Comparison of ENCODE assay signal across 8 cellular contexts in genomic region chr6:124960757-124961467, GRCh38. TPM values are rescaled to one million over a fixed set of nuclear protein-coding genes. Genes with fewer than 3 reads are reported as not detected.
DNase-seq lines count a peak whose midpoint lies in the region; ATAC-seq and TF ChIP-seq lines count a peak whose summit lies in the region.

No MANE protein-coding gene starts in this region.

- peak overlapping the region; percentile 93 for H3K4me3 Mint-ChIP-seq in dendritic cell treated with granulocyte-macrophage colony-stimulating factor and Interleukin-4, amounts not matched to agents 40 ng/mL and 50 ng/mL, for 4 days
- H3K4me3 Mint-ChIP-seq in naive B cell: peak overlapping the region in 7 of 8 donors; percentile 23 to 76 (median 63)

- POLR2A ChIA-PET in IMR-90 (lab: Charles Lee; ENCODE audit: unreplicated experiment): interaction anchor here (0.6 to 1.2 kb wide), 2 partner anchors 138 to 333 kb away, joined by 4 to 7 read pairs; no protein-coding TSS in a partner anchor

- peak overlapping the region; percentile 4; the same call in 1 of the 3 replicates for H2BK15ac ChIP-seq in IMR-90 (ENCODE audit: low read depth, low read length)

- H3K18ac ChIP-seq in IMR-90 (ENCODE audit: low read depth, low read length): peak overlapping the region; percentile 32; the same call in 1 of the 2 replicates

- peak overlapping the region; percentile 82 for H3K4me3 ChIP-seq in ACC112 (ENCODE audit: low read depth, low read length)
- peak overlapping the region; percentile 83 for H3K4me3 ChIP-seq in IMR-90 (ENCODE audit: insufficient read depth, low read depth, low read length)

- H3K9ac ChIP-seq in IMR-90 (ENCODE audit: low read depth, low read length): peak overlapping the region; percentile 51

- H3K27ac ChIP-seq in ACC112 (ENCODE audit: low read depth, low read length) (peak overlapping the region; percentile 80), IMR-90 (ENCODE audit: insufficient read depth, low read length) (peak overlapping the region; percentile 54; the same call in 1 of the 2 replicates)

- dilution Hi-C loops in IMR-90 (cut with HindIII; ENCODE audit: low sequenced_read_pairs, unreplicated experiment): no loop called here

- peak overlapping the region; percentile 58; the same call in 1 of the 2 replicates for H3K23ac ChIP-seq in IMR-90 (ENCODE audit: low read depth, low read length)

- no peaks in the 10 kb centered on the region for H3K9me3 ChIP-seq in IMR-90 (ENCODE audit: control insufficient read depth, insufficient read depth, low read length)

- no peak overlapping the region; the same call in 1 of the 2 replicates for H3K14ac ChIP-seq in IMR-90 (replicated peaks; ENCODE audit: low read depth, low read length)

- no peak overlapping the region for H2AK5ac ChIP-seq in IMR-90 (ENCODE audit: low read depth, low read length)

- TSS peak; percentile 36 for BruUV-seq in IMR-90 (replicated peaks; lab: Mats Ljungman, UMichigan)

- H4K5ac ChIP-seq in IMR-90 (ENCODE audit: low read depth, low read length): no peak overlapping the region; the same call in 1 of the 2 replicates

- no peaks in the 10 kb centered on the region for H3K27me3 Mint-ChIP-seq in dendritic cell treated with granulocyte-macrophage colony-stimulating factor and Interleukin-4, amounts not matched to agents 40 ng/mL and 50 ng/mL, for 4 days
- peaks cover 33 to 52% (median 47%) of the 10 kb centered on the region in 3 donors for H3K27me3 Mint-ChIP-seq in naive B cell

- peaks cover 5% of the 10 kb centered on the region for H3K9me1 ChIP-seq in IMR-90 (ENCODE audit: insufficient read depth, low read length)

- H3K4ac ChIP-seq in IMR-90 (ENCODE audit: low read depth, low read length): peak overlapping the region; percentile 4; the same call in 1 of the 2 replicates

- H4K91ac ChIP-seq in IMR-90 (ENCODE audit: insufficient read depth, low read depth, low read length): no peak overlapping the region

- no peak overlapping the region for H2AK9ac ChIP-seq in IMR-90 (replicated peaks; ENCODE audit: low read depth, low read length, poor library complexity)

- peak overlapping the region; percentile 53; the same call in 1 of the 2 replicates for H2BK20ac ChIP-seq in IMR-90 (ENCODE audit: low read depth, low read length)

- no peak overlapping the region for H2BK120ac ChIP-seq in IMR-90 (ENCODE audit: low read depth, low read length)

- H3K4me1 ChIP-seq in ACC112 (ENCODE audit: control insufficient read depth, insufficient read depth, low read length, unreplicated experiment) (peaks cover 28% of the 10 kb centered on the region), IMR-90 (ENCODE audit: control insufficient read depth, insufficient read depth, low read length) (peaks cover 2% of the 10 kb centered on the region; the same call in 1 of the 2 replicates)

- peaks cover 8 to 43% of the 10 kb centered on the region in 2 experiments; a peak in 3 of 4 replicates for H3K79me1 ChIP-seq in IMR-90 (ENCODE audit: low read depth in 1 of 2, low read length in 2 of 2)

- DNase-seq in IMR-90: no peak
- DNase-seq in naive B cell: no peak
- no peak for DNase-seq in GM13977 (ENCODE audit: low spot score)
- no peak for DNase-seq in NK-92 (lab: John Stamatoyannopoulos, UW; ENCODE audit: unreplicated experiment)
- no peak for DNase-seq in activated CD8-positive, alpha-beta memory T cell treated with anti-CD3 and anti-CD28 coated beads, Interleukin-2, amount 50 U/mL, for 4 hours

- H2AFZ ChIP-seq in ACC112 (ENCODE audit: low read length, unreplicated experiment) (peak overlapping the region; percentile 86), IMR-90 (replicated peaks; ENCODE audit: low read length, poor library complexity) (no peak overlapping the region)

- TF ChIP-seq RAD21 in IMR-90 (IDR thresholded peaks at IDR 0.05; ENCODE audit: low read length): no peak

- CTCF ChIA-PET in IMR-90 (lab: Yijun Ruan, JAX): interaction anchor here (1.5 kb wide), 1 partner anchor 153 kb away, joined by 3 read pairs; no protein-coding TSS in a partner anchor

- peak overlapping the region; percentile 70 for H3K4me2 ChIP-seq in IMR-90 (ENCODE audit: low read depth, low read length)

- H3K56ac ChIP-seq in IMR-90 (ENCODE audit: extremely low read depth, insufficient read depth, low read length): 0 out of 2 replicates have a peak overlapping the region, but pooled peaks have one; percentile 53

- H4K20me1 ChIP-seq in IMR-90 (ENCODE audit: insufficient read depth, low read length): peaks cover 23% of the 10 kb centered on the region

- H3K27me3 ChIP-seq in ACC112 (ENCODE audit: insufficient read depth, low read length): no peaks in the 10 kb centered on the region
- no peaks in the 10 kb centered on the region for H3K27me3 ChIP-seq in IMR-90 (ENCODE audit: control insufficient read depth, insufficient read depth, low read length)

- H3K27ac Mint-ChIP-seq in dendritic cell treated with granulocyte-macrophage colony-stimulating factor and Interleukin-4, amounts not matched to agents 40 ng/mL and 50 ng/mL, for 4 days: peak overlapping the region; percentile 94
- no peak overlapping the region for H3K27ac Mint-ChIP-seq in naive B cell

- no CpG with 5 or more reads among the region's 4 CpGs for WGBS in IMR-90 (ENCODE audit: extremely low coverage in 2 of 2, insufficient read length in 1 of 2), 2 experiments

- peaks cover 24% of the 10 kb centered on the region for H3K36me3 Mint-ChIP-seq in dendritic cell treated with granulocyte-macrophage colony-stimulating factor and Interleukin-4, amounts not matched to agents 40 ng/mL and 50 ng/mL, for 4 days (ENCODE audit: low read depth)
- H3K36me3 Mint-ChIP-seq in naive B cell: peaks cover 0 to 7% of the 10 kb centered on the region in 2 donors

- intact Hi-C loops in IMR-90 (cut with micrococcal nuclease): loop anchor here (1.0 to 5.0 kb wide), 2 partner anchors 91 to 241 kb away; no protein-coding TSS in a partner anchor
- intact Hi-C loops in dendritic cell treated with granulocyte-macrophage colony-stimulating factor and Interleukin-4, amounts not matched to agents 40 ng/mL and 50 ng/mL, for 4 days (cut with micrococcal nuclease): loop anchor here (10.0 kb wide), 1 partner anchor 144 kb away; no protein-coding TSS in a partner anchor

- peaks cover 36% of the 10 kb centered on the region for H3K79me2 ChIP-seq in ACC112 (ENCODE audit: control insufficient read depth, insufficient read depth, low read length, unreplicated experiment)

- ATAC-seq in IMR-90 (ENCODE audit: low read depth): no peak
- no peak for ATAC-seq in naive B cell (ENCODE audit: low read depth in 2 of 2)
- no peak for ATAC-seq in HG03045 (IDR thresholded peaks at IDR 0.05; ENCODE audit: unreplicated experiment)

- H4K8ac ChIP-seq in IMR-90 (ENCODE audit: low read depth in 2 of 2, low read length in 2 of 2): no peak overlapping the region

- H3K36me3 ChIP-seq in ACC112 (ENCODE audit: insufficient read depth, low read length): 0 out of 2 replicates have a peak, but pooled peaks cover 3% of the 10 kb centered on the region
- no peaks in the 10 kb centered on the region; the same call in 1 of the 2 replicates for H3K36me3 ChIP-seq in IMR-90 (ENCODE audit: control insufficient read depth, insufficient read depth, low read length)

- no peak; the same call in 1 of the 2 replicates for TF ChIP-seq POLR2A in IMR-90 (IDR thresholded peaks at IDR 0.05; ENCODE audit: low read depth, low read length)

- H2BK5ac ChIP-seq in IMR-90 (ENCODE audit: low read depth, low read length, poor library complexity, severe bottlenecking): peak overlapping the region; percentile 90

- H3K4me1 Mint-ChIP-seq in dendritic cell treated with granulocyte-macrophage colony-stimulating factor and Interleukin-4, amounts not matched to agents 40 ng/mL and 50 ng/mL, for 4 days (ENCODE audit: low read depth): peaks cover 57% of the 10 kb centered on the region
- H3K4me1 Mint-ChIP-seq in naive B cell: peaks cover 9 to 13% (median 11%) of the 10 kb centered on the region in 3 donors

- no peaks in the 10 kb centered on the region for H3K9me3 Mint-ChIP-seq in dendritic cell treated with granulocyte-macrophage colony-stimulating factor and Interleukin-4, amounts not matched to agents 40 ng/mL and 50 ng/mL, for 4 days
- H3K9me3 Mint-ChIP-seq in naive B cell: peaks cover 0 to 9% (median 2%) of the 10 kb centered on the region in 7 donors

- TF ChIP-seq CTCF in IMR-90 (conservative IDR thresholded peaks at IDR 0.05; ENCODE audit: low read depth, low read length) (no peak), GM13977 (IDR thresholded peaks at IDR 0.05; ENCODE audit: extremely low read depth, insufficient read depth, missing control alignments) (no peak)

- in situ Hi-C loops in IMR-90 (cut with MboI; ENCODE audit: low sequenced_read_pairs): loop anchor here (25.0 kb wide), 1 partner anchor 151 kb away; no protein-coding TSS in a partner anchor
- in situ Hi-C loops in GM13977 (cut with MboI; ENCODE audit: low pct_unique_long_range_greater_than_20kb, low sequenced_read_pairs, unreplicated experiment): no loop called here

TF ChIP-seq in IMR-90, 13 proteins besides CTCF, POLR2A, EP300 and RAD21 (continues in another document):
- TF ChIP-seq SMC3 (IDR thresholded peaks at IDR 0.05; ENCODE audit: low read depth, low read length) (no peak), MAFK (IDR thresholded peaks at IDR 0.05; ENCODE audit: low read depth, low read length) (no peak), MXI1 (IDR thresholded peaks at IDR 0.05; ENCODE audit: borderline replicate concordance, low read depth, low read length) (no peak), RFX5 (IDR thresholded peaks at IDR 0.05; ENCODE audit: low read depth, low read length) (no peak), BHLHE40 (IDR thresholded peaks at IDR 0.05; ENCODE audit: low read depth, low read length) (no peak), CHD1 (IDR thresholded peaks at IDR 0.05; ENCODE audit: low read depth, low read length) (no peak), RCOR1 (IDR thresholded peaks at IDR 0.05; ENCODE audit: insufficient replicate concordance, low read length) (no peak), CEBPB (IDR thresholded peaks at IDR 0.05; ENCODE audit: low read depth, low read length) (no peak)
- TF ChIP-seq, protein P1, sequence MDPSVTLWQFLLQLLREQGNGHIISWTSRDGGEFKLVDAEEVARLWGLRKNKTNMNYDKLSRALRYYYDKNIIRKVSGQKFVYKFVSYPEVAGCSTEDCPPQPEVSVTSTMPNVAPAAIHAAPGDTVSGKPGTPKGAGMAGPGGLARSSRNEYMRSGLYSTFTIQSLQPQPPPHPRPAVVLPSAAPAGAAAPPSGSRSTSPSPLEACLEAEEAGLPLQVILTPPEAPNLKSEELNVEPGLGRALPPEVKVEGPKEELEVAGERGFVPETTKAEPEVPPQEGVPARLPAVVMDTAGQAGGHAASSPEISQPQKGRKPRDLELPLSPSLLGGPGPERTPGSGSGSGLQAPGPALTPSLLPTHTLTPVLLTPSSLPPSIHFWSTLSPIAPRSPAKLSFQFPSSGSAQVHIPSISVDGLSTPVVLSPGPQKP (IDR thresholded peaks at IDR 0.05; ENCODE audit: borderline replicate concordance, low read depth, low read length): no peak

RNA-seq across cellular contexts. Expression of gene RNF217, which starts 1.3 kb away (rescaled TPM):
- 16.7 and 20.4 TPM in 2 replicates for total RNA-seq in IMR-90 (2012; rRNA removed)
- polyA plus RNA-seq in IMR-90 (2012; rRNA removed): 11.7 TPM in 2 replicates
- polyA plus RNA-seq in IMR-90 (2012; cell fraction: cytosol; rRNA removed): 2.5 and 2.7 TPM in 2 replicates
- 7.8 and 59.2 TPM in 2 replicates for polyA plus RNA-seq in IMR-90 (2012; cell fraction: nucleus; rRNA removed; ENCODE audit: low replicate concordance)
- not detected for polyA plus RNA-seq in naive B cell (ENCODE audit: low read depth in 6 of 6)
